Comparison of ENCODE assay signal across 5 cellular contexts in genomic region chr1:13245841-13246553, GRCh38. TPM values are rescaled to one million over a fixed set of nuclear protein-coding genes. Genes with fewer than 3 reads are reported as not detected.
"Had no signal": no experiment of that assay in that cellular context is flagged by ENCODE, and none has a peak within 500 bp of the region (broad histone marks: within the 10 kb centered on the region; RNA-seq: fewer than 3 reads in every experiment).

No MANE protein-coding gene starts in this region.

RNA-seq across cellular contexts. Expression of gene PRAMEF5, which starts 8.0 kb away (rescaled TPM):
- total RNA-seq: GM23338, H1, H9, HT-29, IMR-90 had no signal
- polyA plus RNA-seq: GM23338, H1, IMR-90 had no signal

RNA-seq across cellular contexts. Expression of gene PRAMEF18, which starts 20.0 kb away (rescaled TPM):
- total RNA-seq: GM23338, H1, H9, HT-29, IMR-90 had no signal
- polyA plus RNA-seq: GM23338, H1, IMR-90 had no signal

RNA-seq across cellular contexts. Expression of gene PRAMEF8, which starts 38.9 kb away (rescaled TPM):
- total RNA-seq: GM23338, H1, H9, HT-29, IMR-90 had no signal
- polyA plus RNA-seq: GM23338, H1, IMR-90 had no signal

RNA-seq across cellular contexts. Expression of gene PRAMEF13, which starts 44.8 kb away (rescaled TPM):
- total RNA-seq: GM23338, H1, H9, HT-29, IMR-90 had no signal
- polyA plus RNA-seq: GM23338, H1, IMR-90 had no signal

RNA-seq across cellular contexts. Expression of gene PRAMEF33, which starts 57.3 kb away (rescaled TPM):
- total RNA-seq: GM23338, H1, H9, HT-29, IMR-90 had no signal
- polyA plus RNA-seq: GM23338, H1, IMR-90 had no signal
